ENCODE assay signal across 1 cellular context in the genomic region with DNA sequence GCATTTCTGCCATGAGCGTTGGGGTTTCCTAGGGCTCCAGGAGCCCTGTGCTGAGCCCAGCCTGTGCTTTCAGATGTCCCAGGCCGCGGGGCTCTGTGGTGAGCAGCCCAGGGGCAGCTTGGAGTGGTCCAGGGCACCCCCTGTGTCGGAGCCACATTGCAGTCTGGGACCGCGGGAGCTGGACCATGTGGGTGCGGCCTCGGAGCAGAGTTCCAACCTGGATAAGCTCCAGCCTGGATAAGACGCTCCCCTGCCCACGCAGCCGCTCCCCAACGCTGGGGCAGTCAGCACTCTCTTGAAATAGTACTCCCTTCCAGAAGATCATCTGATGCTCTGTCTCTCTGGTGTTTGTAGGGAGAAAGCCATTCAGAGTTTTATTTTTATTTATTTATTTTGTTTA.
TF ChIP-seq lines count a peak whose summit lies in the region.

No MANE protein-coding gene starts in this region.

TF ChIP-seq in SK-N-SH, 30 proteins besides CTCF, POLR2A, EP300 and RAD21 (continued from another document):
- TF ChIP-seq, protein P1, sequence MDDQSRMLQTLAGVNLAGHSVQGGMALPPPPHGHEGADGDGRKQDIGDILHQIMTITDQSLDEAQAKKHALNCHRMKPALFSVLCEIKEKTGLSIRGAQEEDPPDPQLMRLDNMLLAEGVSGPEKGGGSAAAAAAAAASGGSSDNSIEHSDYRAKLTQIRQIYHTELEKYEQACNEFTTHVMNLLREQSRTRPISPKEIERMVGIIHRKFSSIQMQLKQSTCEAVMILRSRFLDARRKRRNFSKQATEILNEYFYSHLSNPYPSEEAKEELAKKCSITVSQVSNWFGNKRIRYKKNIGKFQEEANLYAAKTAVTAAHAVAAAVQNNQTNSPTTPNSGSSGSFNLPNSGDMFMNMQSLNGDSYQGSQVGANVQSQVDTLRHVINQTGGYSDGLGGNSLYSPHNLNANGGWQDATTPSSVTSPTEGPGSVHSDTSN (IDR thresholded peaks at IDR 0.05), result no peak
TF ChIP-seq in SK-N-SH: peak in this region for 0.
